ENCODE assay signal across 19 cellular contexts in genomic region chr12:27965411-27965810, GRCh38. TPM values are rescaled to one million over a fixed set of nuclear protein-coding genes. Genes with fewer than 3 reads are reported as not detected.
DNase-seq lines count a peak whose midpoint lies in the region; ATAC-seq, FAIRE-seq and TF ChIP-seq lines count a peak whose summit lies in the region.
"Had no signal": no experiment of that assay in that cellular context is flagged by ENCODE, and none has a peak within 500 bp of the region (broad histone marks: within the 10 kb centered on the region; RNA-seq: fewer than 3 reads in every experiment).

No MANE protein-coding gene starts in this region.

- H3K4me1 Mint-ChIP-seq in CD14-positive monocyte: peaks cover 10% of the 10 kb centered on the region

- no peak overlapping the region for H3K27ac Mint-ChIP-seq in CD14-positive monocyte
- H3K27ac Mint-ChIP-seq: activated CD4-positive, alpha-beta T cell treated with anti-CD3 and anti-CD28 coated beads for 36 hours; CD4-positive, alpha-beta memory T cell had no signal

- peaks cover 0 to 6% of the 10 kb centered on the region in 2 donors for H3K36me3 Mint-ChIP-seq in CD14-positive monocyte
- H3K36me3 Mint-ChIP-seq: CD4-positive, alpha-beta memory T cell had no signal

- no peak overlapping the region for H3K4me3 ChIP-seq in epithelial cell of proximal tubule (ENCODE audit: low read depth, low read length)
- H3K4me3 ChIP-seq in retinal pigment epithelial cell (ENCODE audit: low read length): no peak overlapping the region
- H3K4me3 ChIP-seq in right cardiac atrium (ENCODE audit: low read length): no peak overlapping the region
- H3K4me3 ChIP-seq: heart right ventricle had no signal

- peaks cover 2% of the 10 kb centered on the region for H3K4me1 ChIP-seq in right cardiac atrium (ENCODE audit: control insufficient read depth, insufficient read depth, low read length)

- no peak overlapping the region for H3K4me3 Mint-ChIP-seq in CD14-positive monocyte
- H3K4me3 Mint-ChIP-seq: activated CD4-positive, alpha-beta T cell treated with anti-CD3 and anti-CD28 coated beads for 36 hours; CD4-positive, alpha-beta memory T cell had no signal

- peaks cover 43 to 78% (median 53%) of the 10 kb centered on the region in 3 donors for H3K27me3 Mint-ChIP-seq in CD14-positive monocyte (ENCODE audit: low read depth in 3 of 3)

- H3K9me3 ChIP-seq in right cardiac atrium (ENCODE audit: control insufficient read depth, low read length): no peaks in the 10 kb centered on the region
- H3K9me3 ChIP-seq: heart right ventricle had no signal

- ATAC-seq in HG03097 (IDR thresholded peaks at IDR 0.05; ENCODE audit: low FRiP score, unreplicated experiment): no peak
- ATAC-seq in right cardiac atrium: no peak
- no peak for ATAC-seq in GM19463 (IDR thresholded peaks at IDR 0.05; ENCODE audit: unreplicated experiment)
- ATAC-seq: activated CD4-positive, alpha-beta T cell treated with anti-CD3 and anti-CD28 coated beads for 36 hours; heart right ventricle had no signal

- DNase-seq in EL (peak; percentile 69), RCC 7860 (ENCODE audit: low spot score) (peak; percentile 90), epithelial cell of proximal tubule (ENCODE audit: low read depth) (peak; percentile 78), retinal pigment epithelial cell (ENCODE audit: low read depth) (peak; percentile 57), right cardiac atrium (no peak), CD14-positive monocyte (ENCODE audit: low spot score) (no peak)
- DNase-seq: activated CD4-positive, alpha-beta T cell treated with anti-CD3 and anti-CD28 coated beads for 36 hours; activated naive CD4-positive, alpha-beta T cell treated with anti-CD3 and anti-CD28 coated beads, Interleukin-2, amount 50 U/mL, for 16 hours; CD4-positive, alpha-beta memory T cell; central memory CD4-positive, alpha-beta T cell; GDM1; heart right ventricle; MM.1S; NCI-H2029; NCI-H82 had no signal

- WGBS in right cardiac atrium: 46% methylated on average over 1 of the region's 1 CpG

- no peak overlapping the region for H3K27ac ChIP-seq in right cardiac atrium (ENCODE audit: low read length)
- H3K27ac ChIP-seq: heart right ventricle, RWPE1 had no signal

- TF ChIP-seq CTCF in epithelial cell of proximal tubule (conservative IDR thresholded peaks at IDR 0.05; ENCODE audit: low read depth, low read length) (no peak), retinal pigment epithelial cell (conservative IDR thresholded peaks at IDR 0.05; ENCODE audit: low read depth, low read length) (no peak), CD14-positive monocyte (IDR thresholded peaks at IDR 0.05) (no peak)

- H3K9me3 Mint-ChIP-seq in CD14-positive monocyte: peaks cover 0 to 19% (median 3%) of the 10 kb centered on the region in 7 donors
- H3K9me3 Mint-ChIP-seq: CD4-positive, alpha-beta memory T cell had no signal

- peaks cover 2% of the 10 kb centered on the region for H3K27me3 ChIP-seq in right cardiac atrium (ENCODE audit: control insufficient read depth, insufficient read depth)

- intact Hi-C loops in right cardiac atrium (cut with DNase I): no loop called here
- intact Hi-C loops in CD14-positive monocyte (cut with micrococcal nuclease): no loop called here

- FAIRE-seq in RCC 7860 (lab: Jason Lieb, UNC): peak; percentile 97

RNA-seq across cellular contexts. Expression of gene PTHLH, which starts 7.1 kb away (rescaled TPM):
- total RNA-seq in epithelial cell of proximal tubule (0.81 and 1.1 TPM in 2 replicates), right cardiac atrium (10 to 100 TPM in 2 of 4 donors, 1 to 10 TPM in 2; 1.2 to 64.6 (median 7.7) TPM)
- polyA plus RNA-seq in right cardiac atrium (1.3 TPM), CD14-positive monocyte (not detected)
- total RNA-seq: activated CD4-positive, alpha-beta T cell treated with anti-CD3 and anti-CD28 coated beads for 36 hours; CD4-positive, alpha-beta memory T cell; T-helper 2 cell treated with Interferon-gamma antibody and Interleukin-4, amounts not matched to agents 100 ng/mL and 5 ng/mL, for 36 hours had no signal
- polyA plus RNA-seq: CD4-positive, alpha-beta memory T cell had no signal

Comparison
In these comparisons a context has a peak if more than half of its experiments do, and no peak if none do; other contexts are left out.
1. DNase-seq: peak in EL (single experiment), RCC 7860 (single experiment), epithelial cell of proximal tubule (single experiment) and retinal pigment epithelial cell (single experiment); none in right cardiac atrium (0 of 3) and CD14-positive monocyte (single experiment).